ENCODE assay signal across 16 cellular contexts in genomic region chr14:101063121-101063520, GRCh38.
DNase-seq lines count a peak whose midpoint lies in the region; ATAC-seq, FAIRE-seq and TF ChIP-seq lines count a peak whose summit lies in the region.
"Had no signal": no experiment of that assay in that cellular context is flagged by ENCODE, and none has a peak within 500 bp of the region (broad histone marks: within the 10 kb centered on the region; RNA-seq: fewer than 3 reads in every experiment).

No MANE protein-coding gene starts in this region.

- no peak for TF ChIP-seq RAD21 in HepG2 (CRISPR knock-in tag; IDR thresholded peaks at IDR 0.05)

- peak overlapping the region in 7 of 11 experiments; percentile 50 to 96 (median 80); a peak in 13 of 22 replicates for H3K4me2 ChIP-seq in BLaER1 treated with 17β-estradiol and CSF1 and Interleukin-3, amounts not matched to agents 10 nM and 100 nM
- H3K4me2 ChIP-seq in HepG2 (ENCODE audit: low read depth, low read length), result no peak overlapping the region

- peak overlapping the region; percentile 4 for H3K27ac Mint-ChIP-seq in neural crest cell (ENCODE audit: unreplicated experiment)
- H3K27ac Mint-ChIP-seq: B cell had no signal

- TF ChIP-seq EP300 in HepG2 (IDR thresholded peaks at IDR 0.05; ENCODE audit: low read depth in 2 of 2, low read length in 2 of 2), result no peak
- no peak for TF ChIP-seq EP300 in HepG2 (CRISPR knock-in tag; IDR thresholded peaks at IDR 0.05; ENCODE audit: borderline replicate concordance)

- POLR2A ChIA-PET in HepG2 (lab: Yijun Ruan, JAX), result no interaction called here

- TF ChIP-seq POLR2A in spleen (IDR thresholded peaks at IDR 0.05), result no peak
- TF ChIP-seq POLR2A in HepG2 (IDR thresholded peaks at IDR 0.05; ENCODE audit: insufficient read depth in 1 of 2, low read depth in 2 of 2, low read length in 2 of 2), result no peak
- TF ChIP-seq POLR2A in body of pancreas (IDR thresholded peaks at IDR 0.05), result no peak

- H3K79me2 ChIP-seq in HepG2 (ENCODE audit: insufficient read depth, low read length), result no peaks in the 10 kb centered on the region

- H3K27me3 ChIP-seq in BLaER1 treated with 17β-estradiol and CSF1 and Interleukin-3, amounts not matched to agents 10 nM and 100 nM, result peaks cover 0 to 3% (median 0%) of the 10 kb centered on the region in 11 experiments; a peak in 4 of 22 replicates
- no peaks in the 10 kb centered on the region for H3K27me3 ChIP-seq in SJCRH30
- peaks cover 0 to 3% (median 0%) of the 10 kb centered on the region in 7 donors for H3K27me3 ChIP-seq in spleen (replicated peaks in 1 of 7)
- H3K27me3 ChIP-seq in HepG2 (ENCODE audit: control insufficient read depth in 1 of 2, insufficient read depth in 2 of 2, low read length in 2 of 2), result peaks cover 11 to 91% of the 10 kb centered on the region in 2 experiments
- H3K27me3 ChIP-seq in body of pancreas, result no peaks in the 10 kb centered on the region

- TF ChIP-seq CTCF in neural crest cell (conservative IDR thresholded peaks at IDR 0.05) (no peak), spleen (IDR thresholded peaks at IDR 0.05 in 8 of 11, conservative IDR thresholded peaks at IDR 0.05 in 3 of 11) (no peak), HepG2 (CRISPR knock-in tag; IDR thresholded peaks at IDR 0.05) (no peak), body of pancreas (IDR thresholded peaks at IDR 0.05) (no peak)

- H3K9me3 Mint-ChIP-seq in neural crest cell, result peaks cover 6% of the 10 kb centered on the region

- in situ Hi-C loops in HepG2 (cut with HindIII; ENCODE audit: extremely low pct_ligation_motif_present, low pct_unique_long_range_greater_than_20kb), result no loop called here

- H3K9me3 ChIP-seq in BLaER1 treated with 17β-estradiol and CSF1 and Interleukin-3, amounts not matched to agents 10 nM and 100 nM (replicated peaks in 1 of 11), result peaks cover 5 to 43% (median 29%) of the 10 kb centered on the region in 11 experiments
- no peaks in the 10 kb centered on the region for H3K9me3 ChIP-seq in SJCRH30 (replicated peaks)
- H3K9me3 ChIP-seq in spleen, result peaks cover 0 to 3% (median 0%) of the 10 kb centered on the region in 8 donors
- H3K9me3 ChIP-seq in HepG2 (ENCODE audit: low read length), result no peaks in the 10 kb centered on the region
- no peaks in the 10 kb centered on the region for H3K9me3 ChIP-seq in body of pancreas

- no peak for DNase-seq in SJCRH30
- no peak for DNase-seq in neural crest cell (ENCODE audit: low read depth, low spot score)
- peak; percentile 54 for DNase-seq in spleen
- DNase-seq in NCI-H774 (lab: John Stamatoyannopoulos, UW), result no peak
- DNase-seq in HepG2 (ENCODE audit: low spot score), result no peak
- no peak for DNase-seq in body of pancreas
- DNase-seq: CD4-positive, CD25-positive, alpha-beta regulatory T cell; DMS53; GF-D8; GM23248 had no signal

- ATAC-seq in HepG2 (no peak), body of pancreas (no peak), GM19023 (IDR thresholded peaks at IDR 0.05; ENCODE audit: unreplicated experiment) (no peak)
- ATAC-seq: HCT116 had no signal

- H3K27me3 Mint-ChIP-seq in neural crest cell (ENCODE audit: low read depth), result peaks cover 8% of the 10 kb centered on the region
- H3K27me3 Mint-ChIP-seq: CD4-positive, CD25-positive, alpha-beta regulatory T cell had no signal

- no peaks in the 10 kb centered on the region for H3K36me3 ChIP-seq in BLaER1 treated with 17β-estradiol and CSF1 and Interleukin-3, amounts not matched to agents 10 nM and 100 nM
- peaks cover 81% of the 10 kb centered on the region for H3K36me3 ChIP-seq in SJCRH30
- H3K36me3 ChIP-seq in spleen, result peaks cover 0 to 6% (median 0%) of the 10 kb centered on the region in 6 donors
- H3K36me3 ChIP-seq in HepG2 (replicated peaks in 1 of 2; ENCODE audit: control insufficient read depth in 1 of 2, insufficient read depth in 2 of 2, low read length in 2 of 2), result no peaks in the 10 kb centered on the region
- no peaks in the 10 kb centered on the region for H3K36me3 ChIP-seq in body of pancreas (replicated peaks in 1 of 2; ENCODE audit: insufficient read depth in 1 of 2, low read depth in 2 of 2)

- no peak for FAIRE-seq in HepG2 (lab: Jason Lieb, UNC)
- FAIRE-seq: A204.1, H54 had no signal

- peaks cover 4% of the 10 kb centered on the region for H3K36me3 Mint-ChIP-seq in neural crest cell (ENCODE audit: low read depth)
- H3K36me3 Mint-ChIP-seq: CD4-positive, CD25-positive, alpha-beta regulatory T cell had no signal

- CTCF ChIA-PET in HepG2 (lab: Yijun Ruan, JAX; ENCODE audit: low intra/inter-chr PET ratio, low total read pairs), result no interaction called here

- H3K27ac ChIP-seq in BLaER1 treated with 17β-estradiol and CSF1 and Interleukin-3, amounts not matched to agents 10 nM and 100 nM, result no peak overlapping the region
- H3K27ac ChIP-seq in SJCRH30, result peak overlapping the region; percentile 85
- H3K27ac ChIP-seq in spleen, result peak overlapping the region in 1 of 8 donors; percentile 4
- H3K27ac ChIP-seq in HepG2 (ENCODE audit: extremely low read length, insufficient read depth, low read length), result no peak overlapping the region
- H3K27ac ChIP-seq in body of pancreas, result no peak overlapping the region
- H3K27ac ChIP-seq: GM23248 had no signal

- WGBS in spleen, 5 donors, result 83 to 87% (median 83%) methylated on average over 11 of the region's 11 CpGs
- WGBS in HepG2 (ENCODE audit: low lambda C conversion rate), result 54% methylated on average over 11 of the region's 11 CpGs
- 83 to 84% methylated on average over 5 to 11 of the region's 11 CpGs for WGBS in body of pancreas, 2 donors

- H2AFZ ChIP-seq in HepG2 (ENCODE audit: low read length), result no peak overlapping the region
- H2AFZ ChIP-seq: GM23248 had no signal

- H4K20me1 ChIP-seq in BLaER1 treated with 17β-estradiol and CSF1 and Interleukin-3, amounts not matched to agents 10 nM and 100 nM, result no peaks in the 10 kb centered on the region
- H4K20me1 ChIP-seq in HepG2 (ENCODE audit: insufficient read depth, low read length), result no peaks in the 10 kb centered on the region

- peaks cover 34% of the 10 kb centered on the region for H3K4me1 Mint-ChIP-seq in neural crest cell
- H3K4me1 Mint-ChIP-seq: B cell had no signal

- intact Hi-C loops in spleen (cut with DNase I; ENCODE audit: low total_unique reads), result no loop called here
- intact Hi-C loops in HepG2 (cut with micrococcal nuclease; ENCODE audit: unreplicated experiment), result no loop called here
- intact Hi-C loops in body of pancreas (cut with DNase I), result no loop called here

- no TSS peak for BruUV-seq in HepG2 (replicated peaks; lab: Mats Ljungman, UMichigan)

- no peak overlapping the region for H3K9ac ChIP-seq in BLaER1 treated with 17β-estradiol and CSF1 and Interleukin-3, amounts not matched to agents 10 nM and 100 nM
- H3K9ac ChIP-seq in HepG2 (ENCODE audit: insufficient read depth, low read depth, low read length), result no peak overlapping the region
- H3K9ac ChIP-seq: GM23248 had no signal

- H3K4me3 Mint-ChIP-seq in neural crest cell, result no peak overlapping the region
- H3K4me3 Mint-ChIP-seq: B cell; CD4-positive, CD25-positive, alpha-beta regulatory T cell had no signal

- peaks cover 0 to 85% (median 60%) of the 10 kb centered on the region in 10 experiments; a peak in 18 of 20 replicates for H3K4me1 ChIP-seq in BLaER1 treated with 17β-estradiol and CSF1 and Interleukin-3, amounts not matched to agents 10 nM and 100 nM
- H3K4me1 ChIP-seq in SJCRH30 (peaks cover 29% of the 10 kb centered on the region), spleen (peaks cover 0 to 21% (median 3%) of the 10 kb centered on the region in 6 donors), HepG2 (ENCODE audit: insufficient read depth, low read length) (no peaks in the 10 kb centered on the region), body of pancreas (no peaks in the 10 kb centered on the region)

- H3K4me3 ChIP-seq in BLaER1 treated with 17β-estradiol and CSF1 and Interleukin-3, amounts not matched to agents 10 nM and 100 nM, result no peak overlapping the region
- H3K4me3 ChIP-seq in SJCRH30, result no peak overlapping the region
- no peak overlapping the region for H3K4me3 ChIP-seq in spleen
- H3K4me3 ChIP-seq in HepG2 (replicated peaks in 1 of 3; ENCODE audit: insufficient read depth in 1 of 3, low read depth in 2 of 3, low read length in 3 of 3), result no peak overlapping the region
- H3K4me3 ChIP-seq in body of pancreas, result no peak overlapping the region
- H3K4me3 ChIP-seq: GM23248 had no signal

TF ChIP-seq in HepG2, 621 proteins besides CTCF, POLR2A, EP300 and RAD21:
- TF ChIP-seq THYN1 (CRISPR knock-in tag; IDR thresholded peaks at IDR 0.05; ENCODE audit: borderline replicate concordance, low read depth), result no peak
- TF ChIP-seq JDP2 (CRISPR knock-in tag; IDR thresholded peaks at IDR 0.05; ENCODE audit: borderline replicate concordance), result no peak
- no peak for TF ChIP-seq ZNF317 (CRISPR knock-in tag; IDR thresholded peaks at IDR 0.05)
TF ChIP-seq in HepG2: peak in this region for 0.
